In genomic region chr5:74648835-74649286, GRCh38 we compare ENCODE assay signal across 1 cellular context.
TF ChIP-seq lines count a peak whose summit lies in the region.

No MANE protein-coding gene starts in this region.

TF ChIP-seq in GM12878, 131 proteins besides CTCF, POLR2A, EP300 and RAD21 (continued from another document):
- TF ChIP-seq, protein P1, sequence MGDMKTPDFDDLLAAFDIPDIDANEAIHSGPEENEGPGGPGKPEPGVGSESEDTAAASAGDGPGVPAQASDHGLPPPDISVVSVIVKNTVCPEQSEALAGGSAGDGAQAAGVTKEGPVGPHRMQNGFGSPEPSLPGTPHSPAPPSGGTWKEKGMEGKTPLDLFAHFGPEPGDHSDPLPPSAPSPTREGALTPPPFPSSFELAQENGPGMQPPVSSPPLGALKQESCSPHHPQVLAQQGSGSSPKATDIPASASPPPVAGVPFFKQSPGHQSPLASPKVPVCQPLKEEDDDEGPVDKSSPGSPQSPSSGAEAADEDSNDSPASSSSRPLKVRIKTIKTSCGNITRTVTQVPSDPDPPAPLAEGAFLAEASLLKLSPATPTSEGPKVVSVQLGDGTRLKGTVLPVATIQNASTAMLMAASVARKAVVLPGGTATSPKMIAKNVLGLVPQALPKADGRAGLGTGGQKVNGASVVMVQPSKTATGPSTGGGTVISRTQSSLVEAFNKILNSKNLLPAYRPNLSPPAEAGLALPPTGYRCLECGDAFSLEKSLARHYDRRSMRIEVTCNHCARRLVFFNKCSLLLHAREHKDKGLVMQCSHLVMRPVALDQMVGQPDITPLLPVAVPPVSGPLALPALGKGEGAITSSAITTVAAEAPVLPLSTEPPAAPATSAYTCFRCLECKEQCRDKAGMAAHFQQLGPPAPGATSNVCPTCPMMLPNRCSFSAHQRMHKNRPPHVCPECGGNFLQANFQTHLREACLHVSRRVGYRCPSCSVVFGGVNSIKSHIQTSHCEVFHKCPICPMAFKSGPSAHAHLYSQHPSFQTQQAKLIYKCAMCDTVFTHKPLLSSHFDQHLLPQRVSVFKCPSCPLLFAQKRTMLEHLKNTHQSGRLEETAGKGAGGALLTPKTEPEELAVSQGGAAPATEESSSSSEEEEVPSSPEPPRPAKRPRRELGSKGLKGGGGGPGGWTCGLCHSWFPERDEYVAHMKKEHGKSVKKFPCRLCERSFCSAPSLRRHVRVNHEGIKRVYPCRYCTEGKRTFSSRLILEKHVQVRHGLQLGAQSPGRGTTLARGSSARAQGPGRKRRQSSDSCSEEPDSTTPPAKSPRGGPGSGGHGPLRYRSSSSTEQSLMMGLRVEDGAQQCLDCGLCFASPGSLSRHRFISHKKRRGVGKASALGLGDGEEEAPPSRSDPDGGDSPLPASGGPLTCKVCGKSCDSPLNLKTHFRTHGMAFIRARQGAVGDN (IDR thresholded peaks at IDR 0.05) = no peak
- TF ChIP-seq PAX8 (IDR thresholded peaks at IDR 0.05) = no peak
- 0 out of 2 replicates have a peak, but pooled peaks have one; percentile 6 for TF ChIP-seq MEF2A (IDR thresholded peaks at IDR 0.05; ENCODE audit: insufficient read depth, low read depth, low read length)
- TF ChIP-seq CBFB (IDR thresholded peaks at IDR 0.05; ENCODE audit: low read depth) = peak; percentile 78; the same call in 1 of the 2 replicates
- TF ChIP-seq RB1 (IDR thresholded peaks at IDR 0.05; ENCODE audit: borderline replicate concordance) = peak; percentile 62; the same call in 1 of the 2 replicates
- no peak for TF ChIP-seq MLLT1 (IDR thresholded peaks at IDR 0.05)
- TF ChIP-seq RUNX3 (IDR thresholded peaks at IDR 0.05; ENCODE audit: low read length) = peak; percentile 93
- peak; percentile 25; the same call in 1 of the 2 replicates for TF ChIP-seq LARP7 (IDR thresholded peaks at IDR 0.05)
- peak; percentile 87; the same call in 1 of the 2 replicates for TF ChIP-seq SMC3 (IDR thresholded peaks at IDR 0.05; ENCODE audit: borderline replicate concordance, low read length)
- peak in 1 of 2 experiments; percentile 30; a peak in 1 of 4 replicates for TF ChIP-seq IKZF2 (IDR thresholded peaks at IDR 0.05)
- TF ChIP-seq, protein P2, sequence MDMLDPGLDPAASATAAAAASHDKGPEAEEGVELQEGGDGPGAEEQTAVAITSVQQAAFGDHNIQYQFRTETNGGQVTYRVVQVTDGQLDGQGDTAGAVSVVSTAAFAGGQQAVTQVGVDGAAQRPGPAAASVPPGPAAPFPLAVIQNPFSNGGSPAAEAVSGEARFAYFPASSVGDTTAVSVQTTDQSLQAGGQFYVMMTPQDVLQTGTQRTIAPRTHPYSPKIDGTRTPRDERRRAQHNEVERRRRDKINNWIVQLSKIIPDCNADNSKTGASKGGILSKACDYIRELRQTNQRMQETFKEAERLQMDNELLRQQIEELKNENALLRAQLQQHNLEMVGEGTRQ (IDR thresholded peaks at IDR 0.05; ENCODE audit: borderline replicate concordance, low read depth, low read length) = no peak
